In the genomic region with DNA sequence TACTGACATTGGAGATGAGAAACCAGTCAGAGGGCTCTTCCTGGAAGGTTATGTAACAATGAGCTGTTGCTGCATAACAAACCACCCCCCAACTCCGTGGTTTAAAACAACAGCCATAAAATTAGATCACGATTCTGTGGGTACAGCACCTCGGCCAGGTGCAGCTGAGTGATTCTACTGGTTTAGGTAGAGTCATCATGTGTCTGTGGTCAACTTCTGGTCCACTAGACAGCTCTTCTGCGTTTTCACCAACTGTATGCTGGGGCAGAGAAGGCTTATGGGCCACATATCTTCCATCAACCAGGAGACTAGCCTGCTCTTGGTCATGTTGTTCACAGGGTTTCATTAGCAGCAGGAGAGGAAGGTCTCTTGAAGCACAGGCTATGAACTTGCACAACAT, we compare ENCODE assay signal across 20 cellular contexts.
DNase-seq lines count a peak whose midpoint lies in the region; ATAC-seq and FAIRE-seq lines count a peak whose summit lies in the region.
"Had no signal": no experiment of that assay in that cellular context is flagged by ENCODE, and none has a peak within 500 bp of the region (broad histone marks: within the 10 kb centered on the region; RNA-seq: fewer than 3 reads in every experiment).

No MANE protein-coding gene starts in this region.

- H3K4me3 ChIP-seq in naive thymus-derived CD4-positive, alpha-beta T cell (ENCODE audit: low read length): no peak overlapping the region
- H3K4me3 ChIP-seq: GM23248, SJCRH30 had no signal

- H3K9me3 Mint-ChIP-seq in naive thymus-derived CD4-positive, alpha-beta T cell: peaks cover 0 to 10% (median 2%) of the 10 kb centered on the region in 11 donors

- POLR2A ChIA-PET in naive thymus-derived CD4-positive, alpha-beta T cell (lab: Charles Lee): no interaction called here

- no peak overlapping the region for H3K27ac ChIP-seq in naive thymus-derived CD4-positive, alpha-beta T cell (ENCODE audit: low read depth, low read length)
- H3K27ac ChIP-seq: GM23248, SJCRH30 had no signal

- intact Hi-C loops in naive thymus-derived CD4-positive, alpha-beta T cell (cut with micrococcal nuclease): no loop called here

- no peak for FAIRE-seq in urothelium cell line (lab: Jason Lieb, UNC)
- FAIRE-seq: GM18507, HTR-8/SVneo, RCC 7860 had no signal

- H3K36me3 ChIP-seq in naive thymus-derived CD4-positive, alpha-beta T cell (ENCODE audit: control insufficient read depth in 2 of 3, insufficient read depth in 3 of 3, low read length in 3 of 3): no peaks in the 10 kb centered on the region
- H3K36me3 ChIP-seq: SJCRH30 had no signal

- DNase-seq in SKM-1 treated with dmso at 0.1 percent for 144 hours (lab: John Stamatoyannopoulos, UW; ENCODE audit: unreplicated experiment): peak; percentile 38
- DNase-seq in SKM-1 (lab: John Stamatoyannopoulos, UW; ENCODE audit: unreplicated experiment): no peak
- peak; percentile 38 for DNase-seq in MV-4-11 (lab: John Stamatoyannopoulos, UW)
- DNase-seq in amniotic epithelial cell (ENCODE audit: low read depth): peak; percentile 11
- DNase-seq in urothelium cell line (ENCODE audit: low spot score): peak; percentile 2
- no peak for DNase-seq in naive thymus-derived CD4-positive, alpha-beta T cell
- DNase-seq: DMS153, GM23248, H9, KBM-7, NCI-H1105 treated with DMSO at 0.1 percent for 48 hours, NCI-H2029 treated with DMSO at 0.1 percent for 48 hours, NCI-H526 treated with DMSO at 0.1 percent for 48 hours, SJCRH30, T-cell had no signal

- ATAC-seq in naive thymus-derived CD4-positive, alpha-beta T cell: no peak
- ATAC-seq in GM21825 (IDR thresholded peaks at IDR 0.05; ENCODE audit: unreplicated experiment): no peak
- ATAC-seq: SK-N-SH treated with all-trans-retinoic acid at 6 μM for 48 hours, T-cell had no signal

- peaks cover 0 to 7% (median 0%) of the 10 kb centered on the region in 5 donors for H3K27me3 Mint-ChIP-seq in naive thymus-derived CD4-positive, alpha-beta T cell
- H3K27me3 Mint-ChIP-seq: T-cell had no signal

- no peak overlapping the region for H3K4me3 Mint-ChIP-seq in naive thymus-derived CD4-positive, alpha-beta T cell
- H3K4me3 Mint-ChIP-seq: H9, T-cell had no signal

- H3K27me3 ChIP-seq in naive thymus-derived CD4-positive, alpha-beta T cell (ENCODE audit: control insufficient read depth in 2 of 2, insufficient read depth in 2 of 2, low read length in 2 of 2): no peaks in the 10 kb centered on the region
- H3K27me3 ChIP-seq: SJCRH30 had no signal

- CTCF ChIA-PET in naive thymus-derived CD4-positive, alpha-beta T cell (lab: Charles Lee): no interaction called here

- H3K9me3 ChIP-seq in naive thymus-derived CD4-positive, alpha-beta T cell (ENCODE audit: control insufficient read depth in 2 of 3, low read length in 3 of 3): no peaks in the 10 kb centered on the region
- H3K9me3 ChIP-seq: SJCRH30 had no signal

- H3K4me1 Mint-ChIP-seq in naive thymus-derived CD4-positive, alpha-beta T cell: no peaks in the 10 kb centered on the region
- H3K4me1 Mint-ChIP-seq: H9, T-cell had no signal

- no peak overlapping the region for H3K27ac Mint-ChIP-seq in naive thymus-derived CD4-positive, alpha-beta T cell
- H3K27ac Mint-ChIP-seq: H9, T-cell had no signal

- H3K36me3 Mint-ChIP-seq in naive thymus-derived CD4-positive, alpha-beta T cell: no peaks in the 10 kb centered on the region
- H3K36me3 Mint-ChIP-seq: T-cell had no signal

- no peaks in the 10 kb centered on the region for H3K4me1 ChIP-seq in naive thymus-derived CD4-positive, alpha-beta T cell (ENCODE audit: control insufficient read depth in 2 of 2, insufficient read depth in 2 of 2, low read length in 2 of 2)
- H3K4me1 ChIP-seq: SJCRH30 had no signal

Comparison
In these comparisons a context has a peak if more than half of its experiments do, and no peak if none do; other contexts are left out.
1. DNase-seq: peak in SKM-1 treated with dmso at 0.1 percent for 144 hours (single experiment), MV-4-11 (single experiment), amniotic epithelial cell (single experiment) and urothelium cell line (single experiment); none in SKM-1 (single experiment) and naive thymus-derived CD4-positive, alpha-beta T cell (0 of 9).